In the genomic region with DNA sequence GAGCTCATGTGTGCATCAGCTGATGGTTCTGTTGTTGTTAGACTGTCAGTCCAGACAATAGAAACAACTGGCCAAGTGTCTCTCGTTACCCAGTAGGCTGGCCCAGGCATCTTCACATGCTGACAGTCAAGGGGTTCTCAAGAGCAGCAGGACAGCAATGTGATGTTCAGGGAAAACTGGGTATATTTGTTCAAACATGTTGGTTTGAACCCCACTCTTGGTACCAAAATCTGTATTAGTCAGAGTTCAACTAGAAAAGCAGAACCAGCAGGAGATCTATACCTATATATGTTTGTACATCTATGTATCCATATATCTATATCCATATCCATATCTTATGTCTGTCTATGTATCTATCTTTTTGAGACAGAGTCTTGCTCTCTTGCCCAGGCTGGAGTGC, we compare ENCODE assay signal across 36 cellular contexts.
"Had no signal": no experiment of that assay in that cellular context is flagged by ENCODE, and none has a peak within 500 bp of the region (broad histone marks: within the 10 kb centered on the region; RNA-seq: fewer than 3 reads in every experiment).

No MANE protein-coding gene starts in this region.

- H3K9me3 ChIP-seq: adrenal gland, body of pancreas had no signal

- DNase-seq: activated CD4-positive, alpha-beta memory T cell treated with anti-CD3 and anti-CD28 coated beads for 36 hours; activated CD4-positive, alpha-beta T cell treated with anti-CD3 and anti-CD28 coated beads for 4 hours; activated CD4-positive, alpha-beta T cell treated with anti-CD3 and anti-CD28 coated beads, Interleukin-2, amount 10 ng/mL, durations not matched to agents 24 days and 14 days; activated CD4-positive, alpha-beta T cell treated with anti-CD3 and anti-CD28 coated beads, Interleukin-2, amount 50 U/mL, for 1 hour; activated CD4-positive, alpha-beta T cell treated with anti-CD3 and anti-CD28 coated beads, Interleukin-2, amount 50 U/mL, for 4 hours; activated CD4-positive, CD25-positive, alpha-beta regulatory T cell treated with anti-CD3 and anti-CD28 coated beads, Interleukin-2, amount 50 U/mL, for 72 hours; activated CD8-positive, alpha-beta memory T cell treated with anti-CD3 and anti-CD28 coated beads, Interleukin-2, amount 50 U/mL, for 4 hours; activated CD8-positive, alpha-beta T cell treated with anti-CD3 and anti-CD28 coated beads for 36 hours; activated effector memory CD4-positive, alpha-beta T cell treated with anti-CD3 and anti-CD28 coated beads, Interleukin-2, amount 50 U/mL, for 16 hours; activated gamma-delta T cell treated with Interleukin-2 at 50 U/mL for 16 hours; activated naive CD4-positive, alpha-beta T cell; activated naive CD4-positive, alpha-beta T cell treated with anti-CD3 and anti-CD28 coated beads for 36 hours; activated naive CD4-positive, alpha-beta T cell treated with anti-CD3 and anti-CD28 coated beads, Interleukin-2, amount 50 U/mL, for 16 hours; activated naive CD8-positive, alpha-beta T cell treated with anti-CD3 and anti-CD28 coated beads for 36 hours; activated T-cell treated with anti-CD3 and anti-CD28 coated beads for 4 hours; activated T-cell treated with anti-CD3 and anti-CD28 coated beads, Interleukin-2, amount 50 U/mL, for 1 hour; activated T-cell treated with anti-CD3 and anti-CD28 coated beads, Interleukin-2, amount 50 U/mL, for 4 hours; activated T-cell treated with anti-CD3 and anti-CD28 coated beads, Interleukin-2, amount 50 U/mL, for 72 hours; adrenal gland; amniotic stem cell; aorta; body of pancreas; brain microvascular endothelial cell; caudate nucleus; cerebellar nuclear complex; T-helper 1 cell; T-helper 2 cell; T-helper 9 cell; WERI-Rb-1 had no signal

- H3K27ac ChIP-seq: body of pancreas, brain microvascular endothelial cell, breast epithelium, cardiac muscle cell, WERI-Rb-1 had no signal

- ATAC-seq: activated CD8-positive, alpha-beta T cell treated with anti-CD3 and anti-CD28 coated beads for 36 hours; activated naive CD4-positive, alpha-beta T cell treated with anti-CD3 and anti-CD28 coated beads, Interleukin-2, amount 50 U/mL, for 72 hours; activated T-cell treated with anti-CD3 and anti-CD28 coated beads, Interleukin-2, amount 50 U/mL, for 4 hours; activated T-cell treated with anti-CD3 and anti-CD28 coated beads, Interleukin-2, amount 50 U/mL, for 72 hours; activated T-helper 17 cell treated with anti-CD3 and anti-CD28 coated beads, Interleukin-2, amount 50 U/mL, for 72 hours; body of pancreas; WTC11 had no signal

- H3K4me3 ChIP-seq: adrenal gland, body of pancreas, breast epithelium, cardiac muscle cell had no signal

- FAIRE-seq: astrocyte, TTC549 had no signal

- H3K4me1 ChIP-seq: adrenal gland, body of pancreas, breast epithelium had no signal

- H3K36me3 ChIP-seq: adrenal gland, brain microvascular endothelial cell, breast epithelium, cardiac muscle cell, WERI-Rb-1 had no signal

- H3K27me3 ChIP-seq: adrenal gland, body of pancreas, brain microvascular endothelial cell, breast epithelium, cardiac muscle cell had no signal
